18 cellular contexts compared by ENCODE assay signal in the genomic region with DNA sequence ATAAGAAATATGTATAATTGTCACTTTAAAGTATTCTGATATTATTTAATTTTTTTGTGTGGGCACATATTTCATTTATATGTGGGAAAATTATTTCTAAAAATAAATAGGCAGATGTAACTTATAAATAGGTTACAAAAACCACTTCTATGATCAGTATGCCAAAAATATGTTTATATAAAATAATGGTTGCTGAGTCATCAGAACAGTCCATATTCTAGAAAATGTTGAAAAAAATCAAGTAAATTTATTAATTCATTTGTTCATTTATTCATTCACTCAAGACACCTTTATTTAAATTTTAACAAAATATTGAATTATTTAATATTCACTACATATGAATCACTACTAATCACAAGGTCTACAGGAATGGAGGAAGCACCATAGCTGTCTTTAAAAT.
DNase-seq lines count a peak whose midpoint lies in the region; ATAC-seq, FAIRE-seq and TF ChIP-seq lines count a peak whose summit lies in the region.
"Had no signal": no experiment of that assay in that cellular context is flagged by ENCODE, and none has a peak within 500 bp of the region (broad histone marks: within the 10 kb centered on the region; RNA-seq: fewer than 3 reads in every experiment).

No MANE protein-coding gene starts in this region.

- no peak for TF ChIP-seq RAD21 in HepG2 (CRISPR knock-in tag; IDR thresholded peaks at IDR 0.05)

- H3K4me2 ChIP-seq in HepG2 (ENCODE audit: low read depth, low read length), result no peak overlapping the region
- H3K4me2 ChIP-seq: BLaER1 treated with 17β-estradiol and CSF1 and Interleukin-3, amounts not matched to agents 10 nM and 100 nM had no signal

- DNase-seq in HepG2 (ENCODE audit: low spot score) (no peak), right lobe of liver (no peak), frontal cortex (ENCODE audit: low spot score in 2 of 2) (no peak), NAMALWA (ENCODE audit: low spot score) (no peak), AML-193 (lab: John Stamatoyannopoulos, UW) (no peak)
- DNase-seq: ACHN; Caco-2; Calu3; CD4-positive, alpha-beta T cell; CD8-positive, alpha-beta T cell; DMS79 treated with DMSO at 0.1 percent for 48 hours; GF-D8 had no signal

- no peak overlapping the region for H3K9ac ChIP-seq in HepG2 (ENCODE audit: insufficient read depth, low read depth, low read length)
- H3K9ac ChIP-seq: BLaER1 treated with 17β-estradiol and CSF1 and Interleukin-3, amounts not matched to agents 10 nM and 100 nM had no signal

- no peak for FAIRE-seq in HepG2 (lab: Jason Lieb, UNC)
- peak; percentile 39 for FAIRE-seq in frontal cortex (lab: Jason Lieb, UNC)
- FAIRE-seq: G401.6, GM12891, GM19239 had no signal

- H2AFZ ChIP-seq in HepG2 (ENCODE audit: low read length), result no peak overlapping the region

- BruUV-seq in HepG2 (replicated peaks; lab: Mats Ljungman, UMichigan), result no TSS peak

- H3K27me3 ChIP-seq in HepG2 (ENCODE audit: control insufficient read depth in 1 of 2, insufficient read depth in 2 of 2, low read length in 2 of 2) (no peaks in the 10 kb centered on the region), right lobe of liver (no peaks in the 10 kb centered on the region)
- H3K27me3 ChIP-seq: BLaER1 treated with 17β-estradiol and CSF1 and Interleukin-3, amounts not matched to agents 10 nM and 100 nM had no signal

- ATAC-seq in HepG2 (no peak), right lobe of liver (no peak)
- ATAC-seq: CD8-positive, alpha-beta T cell had no signal

- H3K4me3 ChIP-seq in HepG2 (replicated peaks in 1 of 3; ENCODE audit: insufficient read depth in 1 of 3, low read depth in 2 of 3, low read length in 3 of 3) (no peak overlapping the region), right lobe of liver (no peak overlapping the region)
- H3K4me3 ChIP-seq: BLaER1 treated with 17β-estradiol and CSF1 and Interleukin-3, amounts not matched to agents 10 nM and 100 nM had no signal

- no peaks in the 10 kb centered on the region for H3K79me2 ChIP-seq in HepG2 (ENCODE audit: insufficient read depth, low read length)

- intact Hi-C loops in HepG2 (cut with micrococcal nuclease; ENCODE audit: unreplicated experiment) (loop anchor here (10.0 kb wide), 1 partner anchor 734 kb away; no protein-coding TSS in a partner anchor), right lobe of liver (cut with DNase I) (no loop called here)

- H3K4me1 ChIP-seq in HepG2 (ENCODE audit: insufficient read depth, low read length) (no peaks in the 10 kb centered on the region), right lobe of liver (no peaks in the 10 kb centered on the region)
- H3K4me1 ChIP-seq: BLaER1 treated with 17β-estradiol and CSF1 and Interleukin-3, amounts not matched to agents 10 nM and 100 nM; Caco-2 had no signal

- POLR2A ChIA-PET in HepG2 (lab: Yijun Ruan, JAX), result no interaction called here

- no peak overlapping the region for H3K27ac ChIP-seq in HepG2 (ENCODE audit: extremely low read length, insufficient read depth, low read length)
- no peak overlapping the region for H3K27ac ChIP-seq in right lobe of liver
- H3K27ac ChIP-seq: 22Rv1; BLaER1 treated with 17β-estradiol and CSF1 and Interleukin-3, amounts not matched to agents 10 nM and 100 nM; C4-2B had no signal

- TF ChIP-seq POLR2A in HepG2 (IDR thresholded peaks at IDR 0.05; ENCODE audit: insufficient read depth in 1 of 2, low read depth in 2 of 2, low read length in 2 of 2) (no peak), right lobe of liver (IDR thresholded peaks at IDR 0.05) (no peak)

- no peaks in the 10 kb centered on the region for H4K20me1 ChIP-seq in HepG2 (ENCODE audit: insufficient read depth, low read length)
- H4K20me1 ChIP-seq: BLaER1 treated with 17β-estradiol and CSF1 and Interleukin-3, amounts not matched to agents 10 nM and 100 nM had no signal

- TF ChIP-seq EP300 in HepG2 (IDR thresholded peaks at IDR 0.05; ENCODE audit: low read depth in 2 of 2, low read length in 2 of 2) (no peak), HepG2 (CRISPR knock-in tag; IDR thresholded peaks at IDR 0.05; ENCODE audit: borderline replicate concordance) (no peak)

- CTCF ChIA-PET in HepG2 (lab: Yijun Ruan, JAX; ENCODE audit: low intra/inter-chr PET ratio, low total read pairs), result no interaction called here

- TF ChIP-seq CTCF in HepG2 (CRISPR knock-in tag; IDR thresholded peaks at IDR 0.05) (no peak), right lobe of liver (IDR thresholded peaks at IDR 0.05) (no peak)

- H3K36me3 ChIP-seq in HepG2 (replicated peaks in 1 of 2; ENCODE audit: control insufficient read depth in 1 of 2, insufficient read depth in 2 of 2, low read length in 2 of 2), result no peaks in the 10 kb centered on the region
- H3K36me3 ChIP-seq in right lobe of liver, result no peaks in the 10 kb centered on the region
- H3K36me3 ChIP-seq: BLaER1 treated with 17β-estradiol and CSF1 and Interleukin-3, amounts not matched to agents 10 nM and 100 nM had no signal

- H3K9me3 ChIP-seq in HepG2 (ENCODE audit: low read length) (no peaks in the 10 kb centered on the region), right lobe of liver (no peaks in the 10 kb centered on the region)
- H3K9me3 ChIP-seq: BLaER1 treated with 17β-estradiol and CSF1 and Interleukin-3, amounts not matched to agents 10 nM and 100 nM; Caco-2 had no signal

- in situ Hi-C loops in HepG2 (cut with HindIII; ENCODE audit: extremely low pct_ligation_motif_present, low pct_unique_long_range_greater_than_20kb), result no loop called here

TF ChIP-seq in HepG2, 621 proteins besides CTCF, POLR2A, EP300 and RAD21:
- TF ChIP-seq MAFK (conservative IDR thresholded peaks at IDR 0.05 in 1 of 2, IDR thresholded peaks at IDR 0.05 in 1 of 2; ENCODE audit: low read length in 2 of 2) (peak; percentile 31 to 81; a peak in 2 of 4 replicates), TEAD2 (CRISPR knock-in tag; IDR thresholded peaks at IDR 0.05) (no peak), MAFF (IDR thresholded peaks at IDR 0.05; ENCODE audit: low read depth, low read length) (peak; percentile 52; the same call in 1 of the 2 replicates), ZNF383 (CRISPR knock-in tag; IDR thresholded peaks at IDR 0.05; ENCODE audit: borderline replicate concordance) (no peak)
- TF ChIP-seq, protein P1, sequence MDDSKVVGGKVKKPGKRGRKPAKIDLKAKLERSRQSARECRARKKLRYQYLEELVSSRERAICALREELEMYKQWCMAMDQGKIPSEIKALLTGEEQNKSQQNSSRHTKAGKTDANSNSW (CRISPR knock-in tag; IDR thresholded peaks at IDR 0.05; ENCODE audit: borderline replicate concordance), result no peak
- TF ChIP-seq, protein P2, sequence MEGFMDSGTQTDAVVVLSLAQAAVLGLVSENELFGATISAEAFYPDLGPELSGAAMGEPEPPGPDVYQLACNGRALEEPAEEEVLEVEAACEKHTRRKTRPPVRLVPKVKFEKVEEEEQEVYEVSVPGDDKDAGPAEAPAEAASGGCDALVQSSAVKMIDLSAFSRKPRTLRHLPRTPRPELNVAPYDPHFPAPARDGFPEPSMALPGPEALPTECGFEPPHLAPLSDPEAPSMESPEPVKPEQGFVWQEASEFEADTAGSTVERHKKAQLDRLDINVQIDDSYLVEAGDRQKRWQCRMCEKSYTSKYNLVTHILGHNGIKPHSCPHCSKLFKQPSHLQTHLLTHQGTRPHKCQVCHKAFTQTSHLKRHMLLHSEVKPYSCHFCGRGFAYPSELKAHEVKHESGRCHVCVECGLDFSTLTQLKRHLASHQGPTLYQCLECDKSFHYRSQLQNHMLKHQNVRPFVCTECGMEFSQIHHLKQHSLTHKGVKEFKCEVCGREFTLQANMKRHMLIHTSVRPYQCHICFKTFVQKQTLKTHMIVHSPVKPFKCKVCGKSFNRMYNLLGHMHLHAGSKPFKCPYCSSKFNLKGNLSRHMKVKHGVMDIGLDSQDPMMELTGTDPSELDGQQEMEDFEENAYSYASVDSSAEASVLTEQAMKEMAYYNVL (CRISPR knock-in tag; IDR thresholded peaks at IDR 0.05; ENCODE audit: borderline replicate concordance), result no peak
